In genomic region chr1:212593696-212594335, GRCh38 we compare ENCODE assay signal across 18 cellular contexts. TPM values are rescaled to one million over a fixed set of nuclear protein-coding genes. Genes with fewer than 3 reads are reported as not detected.
"Had no signal": no experiment of that assay in that cellular context is flagged by ENCODE, and none has a peak within 500 bp of the region (broad histone marks: within the 10 kb centered on the region; RNA-seq: fewer than 3 reads in every experiment).

No MANE protein-coding gene starts in this region.

- H3K9me3 Mint-ChIP-seq: activated naive CD4-positive, alpha-beta T cell treated with anti-CD3 and anti-CD28 coated beads for 36 hours; activated T-helper 17 cell treated with anti-CD3 and anti-CD28 coated beads, Interleukin-2, amount 50 U/mL, for 72 hours; naive thymus-derived CD8-positive, alpha-beta T cell; stimulated activated naive B cell treated with anti-CD40 and anti-IgM and Interleukin-4, amounts not matched to agents 10 μg/mL and 1 μg/mL and 100 μg/mL, for 72 hours; T-helper 1 cell treated with Interleukin-12 subunit alpha and Interleukin-12 subunit beta and Interleukin-4 antibody, amounts not matched to agents 30 μg/mL and 1 μg/mL, for 36 hours had no signal

- DNase-seq: activated CD4-positive, alpha-beta T cell treated with anti-CD3 and anti-CD28 coated beads for 36 hours; activated CD8-positive, alpha-beta memory T cell treated with anti-CD3 and anti-CD28 coated beads for 24 hours; activated naive CD4-positive, alpha-beta T cell treated with anti-CD3 and anti-CD28 coated beads for 36 hours; activated T-cell treated with anti-CD3 and anti-CD28 coated beads for 4 hours; dorsolateral prefrontal cortex; erythroblast; naive thymus-derived CD8-positive, alpha-beta T cell; occipital lobe; stimulated activated CD4-positive, alpha-beta T cell treated with anti-CD3 and anti-CD28 coated beads, Interleukin-15, amount 100 ng/mL, for 24 hours; stimulated activated CD4-positive, alpha-beta T cell treated with anti-CD3 and anti-CD28 coated beads, Interleukin-4, amount 100 ng/mL, for 1 hour; stimulated activated naive B cell treated with anti-CD40 and anti-IgM and Interleukin-4, amounts not matched to agents 10 μg/mL and 1 μg/mL and 100 μg/mL, for 72 hours; thyroid gland; WERI-Rb-1 had no signal

- H3K4me3 Mint-ChIP-seq: activated CD4-positive, alpha-beta T cell treated with anti-CD3 and anti-CD28 coated beads for 36 hours; activated naive CD4-positive, alpha-beta T cell treated with anti-CD3 and anti-CD28 coated beads for 36 hours; activated T-helper 17 cell treated with anti-CD3 and anti-CD28 coated beads, Interleukin-2, amount 50 U/mL, for 72 hours; naive thymus-derived CD8-positive, alpha-beta T cell; stimulated activated naive B cell treated with anti-CD40 and anti-IgM and Interleukin-4, amounts not matched to agents 10 μg/mL and 1 μg/mL and 100 μg/mL, for 72 hours; T-helper 1 cell treated with Interleukin-12 subunit alpha and Interleukin-12 subunit beta and Interleukin-4 antibody, amounts not matched to agents 30 μg/mL and 1 μg/mL, for 36 hours had no signal

- H3K27ac ChIP-seq: cardiac muscle cell, dorsolateral prefrontal cortex, thyroid gland, vagina, WERI-Rb-1 had no signal

- H3K36me3 Mint-ChIP-seq: naive thymus-derived CD8-positive, alpha-beta T cell; stimulated activated naive B cell treated with anti-CD40 and anti-IgM and Interleukin-4, amounts not matched to agents 10 μg/mL and 1 μg/mL and 100 μg/mL, for 72 hours had no signal

- H3K27me3 ChIP-seq: thyroid gland, vagina had no signal

- H3K36me3 ChIP-seq: cardiac muscle cell, thyroid gland, vagina, WERI-Rb-1 had no signal

- H3K27ac Mint-ChIP-seq: activated T-helper 17 cell treated with anti-CD3 and anti-CD28 coated beads, Interleukin-2, amount 50 U/mL, for 72 hours; T-helper 1 cell treated with Interleukin-12 subunit alpha and Interleukin-12 subunit beta and Interleukin-4 antibody, amounts not matched to agents 30 μg/mL and 1 μg/mL, for 36 hours had no signal

- H3K9me3 ChIP-seq: thyroid gland, vagina had no signal

- H3K4me3 ChIP-seq: cardiac muscle cell, dorsolateral prefrontal cortex, thyroid gland, vagina had no signal

- H3K4me1 ChIP-seq: vagina had no signal

- ATAC-seq: activated CD4-positive, alpha-beta T cell treated with anti-CD3 and anti-CD28 coated beads for 36 hours; activated T-helper 17 cell treated with anti-CD3 and anti-CD28 coated beads, Interleukin-2, amount 50 U/mL, for 72 hours; left lobe of liver; naive thymus-derived CD8-positive, alpha-beta T cell; stimulated activated naive B cell treated with anti-CD40 and anti-IgM and Interleukin-4, amounts not matched to agents 10 μg/mL and 1 μg/mL and 100 μg/mL, for 72 hours had no signal

RNA-seq across cellular contexts. Expression of gene ATF3, which starts 14.7 kb away (rescaled TPM):
- polyA plus RNA-seq: naive thymus-derived CD8-positive, alpha-beta T cell had no signal
